ENCODE assay signal across 28 cellular contexts in the genomic region with DNA sequence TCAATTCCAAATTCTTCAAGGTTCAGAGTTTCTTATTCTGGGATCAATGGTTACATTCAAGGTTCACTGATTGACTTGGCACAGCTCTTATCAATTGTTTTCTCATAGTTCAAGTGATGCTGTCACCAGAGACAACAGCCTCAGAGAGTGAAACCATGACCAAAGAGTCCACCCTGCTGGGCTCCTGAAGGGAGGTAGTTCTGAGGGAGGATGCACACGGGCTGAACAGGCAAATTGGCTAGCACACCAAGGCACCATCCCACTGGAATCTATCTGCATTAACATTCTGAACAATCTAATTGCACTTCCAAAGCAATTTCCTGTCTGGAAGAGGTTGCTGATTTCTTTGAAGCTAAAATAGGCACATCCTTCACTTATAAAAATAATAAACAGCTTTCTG.
"Had no signal": no experiment of that assay in that cellular context is flagged by ENCODE, and none has a peak within 500 bp of the region (broad histone marks: within the 10 kb centered on the region; RNA-seq: fewer than 3 reads in every experiment).

No MANE protein-coding gene starts in this region.

- DNase-seq: activated CD4-positive, alpha-beta memory T cell treated with anti-CD3 and anti-CD28 coated beads for 36 hours; activated CD4-positive, alpha-beta T cell treated with anti-CD3 and anti-CD28 coated beads, Interleukin-2, amount 10 ng/mL, durations not matched to agents 7 days and 5 days; activated CD4-positive, CD25-positive, alpha-beta regulatory T cell; activated CD8-positive, alpha-beta memory T cell treated with anti-CD3 and anti-CD28 coated beads for 24 hours; activated gamma-delta T cell; activated naive CD4-positive, alpha-beta T cell treated with anti-CD3 and anti-CD28 coated beads for 36 hours; activated T-cell treated with anti-CD3 and anti-CD28 coated beads, Interleukin-2, amount 50 U/mL, for 48 hours; amygdala; Kasumi-1; KBM-7; NCI-H1048; NCI-H1930; NCI-H2171; NCI-H2227 treated with DMSO at 0.1 percent for 48 hours; NCI-H446 treated with DMSO at 0.1 percent for 48 hours; NCI-H524 treated with DMSO at 0.1 percent for 48 hours; NCI-H774; SHP77 treated with DMSO at 0.1 percent for 48 hours; T-cell; T-helper 2 cell; T1000 had no signal

- H3K36me3 ChIP-seq: cardiac muscle cell had no signal

- H3K36me3 Mint-ChIP-seq: activated CD4-positive, alpha-beta memory T cell treated with anti-CD3 and anti-CD28 coated beads for 36 hours; activated naive CD8-positive, alpha-beta T cell; brain; T-cell had no signal

- H3K4me3 ChIP-seq: cardiac muscle cell had no signal

- H3K27me3 ChIP-seq: cardiac muscle cell had no signal

- H3K4me1 Mint-ChIP-seq: activated CD4-positive, alpha-beta T cell treated with anti-CD3 and anti-CD28 coated beads, Interleukin-2, amount 10 ng/mL, durations not matched to agents 7 days and 5 days; activated T-helper 17 cell treated with anti-CD3 and anti-CD28 coated beads, Interleukin-2, amount 50 U/mL, for 72 hours; brain; T-cell had no signal

- H3K27ac ChIP-seq: cardiac muscle cell had no signal

- H3K9me3 Mint-ChIP-seq: activated CD4-positive, alpha-beta memory T cell treated with anti-CD3 and anti-CD28 coated beads for 36 hours; activated CD4-positive, alpha-beta T cell treated with anti-CD3 and anti-CD28 coated beads, Interleukin-2, amount 10 ng/mL, durations not matched to agents 7 days and 5 days; activated naive CD4-positive, alpha-beta T cell treated with anti-CD3 and anti-CD28 coated beads for 36 hours; activated T-helper 17 cell treated with anti-CD3 and anti-CD28 coated beads, Interleukin-2, amount 50 U/mL, for 72 hours; T-cell had no signal

- FAIRE-seq: astrocyte, RCC 7860, TTC549 had no signal

- H3K4me3 Mint-ChIP-seq: activated CD4-positive, alpha-beta memory T cell treated with anti-CD3 and anti-CD28 coated beads for 36 hours; activated CD4-positive, alpha-beta T cell treated with anti-CD3 and anti-CD28 coated beads, Interleukin-2, amount 10 ng/mL, durations not matched to agents 7 days and 5 days; activated naive CD4-positive, alpha-beta T cell treated with anti-CD3 and anti-CD28 coated beads for 36 hours; activated naive CD8-positive, alpha-beta T cell; activated T-helper 17 cell treated with anti-CD3 and anti-CD28 coated beads, Interleukin-2, amount 50 U/mL, for 72 hours; brain; T-cell had no signal

- ATAC-seq: activated T-helper 17 cell treated with anti-CD3 and anti-CD28 coated beads, Interleukin-2, amount 50 U/mL, for 72 hours; T-cell had no signal

- H3K27ac Mint-ChIP-seq: activated CD4-positive, alpha-beta memory T cell treated with anti-CD3 and anti-CD28 coated beads for 36 hours; activated CD4-positive, alpha-beta T cell treated with anti-CD3 and anti-CD28 coated beads, Interleukin-2, amount 10 ng/mL, durations not matched to agents 7 days and 5 days; activated naive CD4-positive, alpha-beta T cell treated with anti-CD3 and anti-CD28 coated beads for 36 hours; activated naive CD8-positive, alpha-beta T cell; activated T-helper 17 cell treated with anti-CD3 and anti-CD28 coated beads, Interleukin-2, amount 50 U/mL, for 72 hours; brain; T-cell had no signal
